In the genomic region with DNA sequence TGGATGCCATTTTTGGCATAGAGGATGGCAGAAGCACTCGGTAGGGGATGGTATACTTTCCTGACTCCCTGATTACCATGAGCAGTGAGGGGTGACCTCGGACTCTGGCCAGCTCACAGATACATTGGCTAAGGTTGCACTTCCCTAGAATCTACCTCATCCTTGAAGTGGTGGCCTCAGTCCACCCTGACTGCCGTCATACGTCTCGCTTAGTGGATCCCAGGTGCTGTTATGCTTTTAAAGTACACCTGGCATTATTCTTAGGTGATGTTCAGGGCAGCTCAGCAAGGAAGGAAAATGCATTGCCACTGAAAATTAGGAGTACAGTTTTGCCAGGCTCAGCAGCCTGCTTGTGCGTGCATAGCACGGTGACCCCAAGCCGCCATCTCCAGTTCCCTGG, we compare ENCODE assay signal across 29 cellular contexts.
"Had no signal": no experiment of that assay in that cellular context is flagged by ENCODE, and none has a peak within 500 bp of the region (broad histone marks: within the 10 kb centered on the region; RNA-seq: fewer than 3 reads in every experiment).

No MANE protein-coding gene starts in this region.

- H3K9me3 ChIP-seq: body of pancreas, colonic mucosa, esophagus squamous epithelium had no signal

- H3K9me3 Mint-ChIP-seq: T-helper 2 cell treated with Interferon-gamma antibody and Interleukin-4, amounts not matched to agents 5 μg/mL and 100 μg/mL, for 36 hours had no signal

- H3K36me3 ChIP-seq: cardiac muscle cell, colonic mucosa had no signal

- H3K4me3 Mint-ChIP-seq: activated CD4-positive, alpha-beta memory T cell treated with anti-CD3 and anti-CD28 coated beads, Interleukin-2, amount 10 ng/mL, durations not matched to agents 7 days and 5 days; activated CD4-positive, alpha-beta T cell treated with anti-CD3 and anti-CD28 coated beads for 36 hours; activated CD4-positive, alpha-beta T cell treated with anti-CD3 and anti-CD28 coated beads, Interleukin-2, amount 10 ng/mL, durations not matched to agents 24 days and 14 days; activated naive CD8-positive, alpha-beta T cell; activated T-cell treated with anti-CD3 and anti-CD28 coated beads, Interleukin-2, amount 50 U/mL, for 4 hours; activated T-helper 17 cell treated with anti-CD3 and anti-CD28 coated beads, Interleukin-2, amount 50 U/mL, for 72 hours; T-helper 17 cell; T-helper 2 cell treated with Interferon-gamma antibody and Interleukin-4, amounts not matched to agents 5 μg/mL and 100 μg/mL, for 36 hours had no signal

- H3K4me1 Mint-ChIP-seq: activated CD4-positive, alpha-beta memory T cell treated with anti-CD3 and anti-CD28 coated beads, Interleukin-2, amount 10 ng/mL, durations not matched to agents 7 days and 5 days; activated CD4-positive, alpha-beta T cell treated with anti-CD3 and anti-CD28 coated beads for 36 hours; activated CD4-positive, alpha-beta T cell treated with anti-CD3 and anti-CD28 coated beads, Interleukin-2, amount 10 ng/mL, durations not matched to agents 24 days and 14 days; activated T-helper 17 cell treated with anti-CD3 and anti-CD28 coated beads, Interleukin-2, amount 50 U/mL, for 72 hours; T-helper 17 cell had no signal

- DNase-seq: activated CD4-positive, alpha-beta memory T cell treated with anti-CD3 and anti-CD28 coated beads, Interleukin-2, amount 10 ng/mL, durations not matched to agents 7 days and 5 days; activated CD4-positive, alpha-beta T cell treated with anti-CD3 and anti-CD28 coated beads for 36 hours; activated CD4-positive, alpha-beta T cell treated with anti-CD3 and anti-CD28 coated beads, Interleukin-2, amount 10 ng/mL, durations not matched to agents 24 days and 14 days; activated CD4-positive, CD25-positive, alpha-beta regulatory T cell; activated CD4-positive, CD25-positive, alpha-beta regulatory T cell treated with anti-CD3 and anti-CD28 coated beads, Interleukin-2, amount 50 U/mL, for 72 hours; activated effector memory CD4-positive, alpha-beta T cell treated with Interleukin-2 at 50 U/mL for 16 hours; activated gamma-delta T cell treated with Interleukin-2 at 50 U/mL for 16 hours; activated naive CD4-positive, alpha-beta T cell treated with anti-CD3 and anti-CD28 coated beads, Interleukin-2, amount 50 U/mL, for 16 hours; activated naive CD4-positive, alpha-beta T cell treated with Interleukin-2 at 50 U/mL for 16 hours; activated T-cell treated with anti-CD3 and anti-CD28 coated beads, Interleukin-2, amount 50 U/mL, for 4 hours; amniotic stem cell; aorta; body of pancreas; central memory CD4-positive, alpha-beta T cell; cerebellar nuclear complex; colonic mucosa; effector CD8-positive, alpha-beta T cell; esophagus squamous epithelium; foreskin melanocyte; heart right ventricle; T-helper 1 cell; T-helper 17 cell; T1000 had no signal

- H3K4me1 ChIP-seq: body of pancreas, colonic mucosa, esophagus squamous epithelium, gastroesophageal sphincter, heart right ventricle had no signal

- H3K27ac ChIP-seq: body of pancreas, cardiac muscle cell, colonic mucosa, epithelial cell of prostate, esophagus squamous epithelium, gastroesophageal sphincter, heart right ventricle had no signal

- H3K27me3 Mint-ChIP-seq: activated naive CD8-positive, alpha-beta T cell had no signal

- H3K4me3 ChIP-seq: body of pancreas, cardiac muscle cell, colonic mucosa, esophagus squamous epithelium, gastroesophageal sphincter, heart right ventricle had no signal

- ATAC-seq: activated CD4-positive, alpha-beta T cell treated with anti-CD3 and anti-CD28 coated beads for 36 hours; activated T-cell treated with anti-CD3 and anti-CD28 coated beads, Interleukin-2, amount 50 U/mL, for 4 hours; activated T-helper 17 cell treated with anti-CD3 and anti-CD28 coated beads, Interleukin-2, amount 50 U/mL, for 72 hours; body of pancreas; gastroesophageal sphincter; heart right ventricle; T-helper 17 cell had no signal

- H3K27ac Mint-ChIP-seq: activated CD4-positive, alpha-beta memory T cell treated with anti-CD3 and anti-CD28 coated beads, Interleukin-2, amount 10 ng/mL, durations not matched to agents 7 days and 5 days; activated CD4-positive, alpha-beta T cell treated with anti-CD3 and anti-CD28 coated beads for 36 hours; activated CD4-positive, alpha-beta T cell treated with anti-CD3 and anti-CD28 coated beads, Interleukin-2, amount 10 ng/mL, durations not matched to agents 24 days and 14 days; activated naive CD8-positive, alpha-beta T cell; activated T-helper 17 cell treated with anti-CD3 and anti-CD28 coated beads, Interleukin-2, amount 50 U/mL, for 72 hours; T-helper 2 cell treated with Interferon-gamma antibody and Interleukin-4, amounts not matched to agents 5 μg/mL and 100 μg/mL, for 36 hours had no signal

- H3K27me3 ChIP-seq: body of pancreas, cardiac muscle cell, colonic mucosa, esophagus squamous epithelium, gastroesophageal sphincter had no signal
